8 cellular contexts compared by ENCODE assay signal in genomic region chr2:235779444-235779896, GRCh38.
DNase-seq lines count a peak whose midpoint lies in the region; ATAC-seq lines count a peak whose summit lies in the region.

No MANE protein-coding gene starts in this region.

- no peaks in the 10 kb centered on the region for H3K36me3 Mint-ChIP-seq in activated CD8-positive, alpha-beta memory T cell treated with anti-CD3 and anti-CD28 coated beads, Interleukin-2, amount 10 ng/mL, durations not matched to agents 7 days and 5 days
- no peaks in the 10 kb centered on the region for H3K36me3 Mint-ChIP-seq in stimulated activated naive B cell treated with anti-CD40 and anti-IgM and Interleukin-4, amounts not matched to agents 10 μg/mL and 1 μg/mL and 100 μg/mL, for 72 hours

- H3K4me3 Mint-ChIP-seq in activated CD8-positive, alpha-beta memory T cell treated with anti-CD3 and anti-CD28 coated beads, Interleukin-2, amount 10 ng/mL, durations not matched to agents 7 days and 5 days: no peak overlapping the region
- H3K4me3 Mint-ChIP-seq in stimulated activated naive B cell treated with anti-CD40 and anti-IgM and Interleukin-4, amounts not matched to agents 10 μg/mL and 1 μg/mL and 100 μg/mL, for 72 hours: no peak overlapping the region

- no peaks in the 10 kb centered on the region for H3K4me1 Mint-ChIP-seq in activated CD8-positive, alpha-beta memory T cell treated with anti-CD3 and anti-CD28 coated beads, Interleukin-2, amount 10 ng/mL, durations not matched to agents 7 days and 5 days
- H3K4me1 Mint-ChIP-seq in stimulated activated naive B cell treated with anti-CD40 and anti-IgM and Interleukin-4, amounts not matched to agents 10 μg/mL and 1 μg/mL and 100 μg/mL, for 72 hours: no peaks in the 10 kb centered on the region

- H3K27me3 Mint-ChIP-seq in activated CD8-positive, alpha-beta memory T cell treated with anti-CD3 and anti-CD28 coated beads, Interleukin-2, amount 10 ng/mL, durations not matched to agents 7 days and 5 days: peaks cover 16% of the 10 kb centered on the region
- peaks cover 21 to 30% of the 10 kb centered on the region in 2 donors for H3K27me3 Mint-ChIP-seq in stimulated activated naive B cell treated with anti-CD40 and anti-IgM and Interleukin-4, amounts not matched to agents 10 μg/mL and 1 μg/mL and 100 μg/mL, for 72 hours

- CTCF ChIA-PET in activated CD8-positive, alpha-beta memory T cell treated with anti-CD3 and anti-CD28 coated beads, Interleukin-2, amount 10 ng/mL, durations not matched to agents 7 days and 5 days (lab: Charles Lee): interaction anchor here (0.6 to 2.8 kb wide), 16 partner anchors 8 to 422 kb away, joined by 3 to 41 read pairs (median 3); no protein-coding TSS in a partner anchor

- no peaks in the 10 kb centered on the region for H3K9me3 Mint-ChIP-seq in activated CD8-positive, alpha-beta memory T cell treated with anti-CD3 and anti-CD28 coated beads, Interleukin-2, amount 10 ng/mL, durations not matched to agents 7 days and 5 days (ENCODE audit: low read depth)
- H3K9me3 Mint-ChIP-seq in stimulated activated naive B cell treated with anti-CD40 and anti-IgM and Interleukin-4, amounts not matched to agents 10 μg/mL and 1 μg/mL and 100 μg/mL, for 72 hours: no peaks in the 10 kb centered on the region

- DNase-seq in GM04504 (ENCODE audit: low read depth): peak; percentile 46
- peak; percentile 41 for DNase-seq in NCI-H526 treated with DMSO at 0.1 percent for 48 hours (lab: John Stamatoyannopoulos, UW)
- DNase-seq in activated CD8-positive, alpha-beta memory T cell treated with anti-CD3 and anti-CD28 coated beads, Interleukin-2, amount 10 ng/mL, durations not matched to agents 7 days and 5 days: peak; percentile 71
- DNase-seq in epidermal melanocyte (ENCODE audit: insufficient read length, low spot score): peak; percentile 51
- peak; percentile 70 for DNase-seq in mucosa of gallbladder (ENCODE audit: low spot score)
- peak; percentile 38 for DNase-seq in stimulated activated naive B cell treated with anti-CD40 and anti-IgM and Interleukin-4, amounts not matched to agents 10 μg/mL and 1 μg/mL and 100 μg/mL, for 72 hours

- ATAC-seq in HG03095 (IDR thresholded peaks at IDR 0.05; ENCODE audit: unreplicated experiment) (peak; percentile 62), HG03196 (IDR thresholded peaks at IDR 0.05; ENCODE audit: unreplicated experiment) (no peak)
- ATAC-seq in activated CD8-positive, alpha-beta memory T cell treated with anti-CD3 and anti-CD28 coated beads, Interleukin-2, amount 10 ng/mL, durations not matched to agents 7 days and 5 days: peak; percentile 68
- peak; percentile 88 to 91 for ATAC-seq in stimulated activated naive B cell treated with anti-CD40 and anti-IgM and Interleukin-4, amounts not matched to agents 10 μg/mL and 1 μg/mL and 100 μg/mL, for 72 hours (replicated peaks)

- no peak overlapping the region for H3K27ac Mint-ChIP-seq in activated CD8-positive, alpha-beta memory T cell treated with anti-CD3 and anti-CD28 coated beads, Interleukin-2, amount 10 ng/mL, durations not matched to agents 7 days and 5 days
- H3K27ac Mint-ChIP-seq in stimulated activated naive B cell treated with anti-CD40 and anti-IgM and Interleukin-4, amounts not matched to agents 10 μg/mL and 1 μg/mL and 100 μg/mL, for 72 hours: no peak overlapping the region
